Comparison of ENCODE assay signal across 1 cellular context in genomic region chr2:39124000-39124769, GRCh38.
A peak's percentile ranks its signal among the peaks of the same experiment; 100 is the strongest.
TF ChIP-seq lines count a peak whose summit lies in the region.

No MANE protein-coding gene starts in this region.

TF ChIP-seq in K562, 482 proteins besides CTCF, POLR2A, EP300 and RAD21 (continued from another document and continues in another):
- TF ChIP-seq ZNF318 (IDR thresholded peaks at IDR 0.05; ENCODE audit: borderline replicate concordance in 1 of 2, low read depth in 1 of 2): no peak
- TF ChIP-seq ZNF589 (CRISPR knock-in tag; IDR thresholded peaks at IDR 0.05; ENCODE audit: low read depth): peak; percentile 22; the same call in 1 of the 2 replicates
- TF ChIP-seq REST (CRISPR knock-in tag; IDR thresholded peaks at IDR 0.05; ENCODE audit: low read depth): peak; percentile 74
- peak; percentile 96 for TF ChIP-seq GMEB1 (CRISPR knock-in tag; IDR thresholded peaks at IDR 0.05)
- peak; percentile 98 for TF ChIP-seq EGR1 (conservative IDR thresholded peaks at IDR 0.05)
- TF ChIP-seq BCLAF1 (IDR thresholded peaks at IDR 0.05; ENCODE audit: borderline replicate concordance in 1 of 2, control insufficient read depth in 1 of 2, low read depth in 2 of 2, low read length in 1 of 2): 0 out of 4 replicates have a peak, but pooled peaks of 1 of the 2 experiments have one; percentile 47
- TF ChIP-seq SIN3A (IDR thresholded peaks at IDR 0.05; ENCODE audit: borderline replicate concordance in 2 of 2, control insufficient read depth in 1 of 2, low read depth in 2 of 2, low read length in 2 of 2): peak; percentile 70 to 75; a peak in 1 of 4 replicates
- TF ChIP-seq HDAC1 (IDR thresholded peaks at IDR 0.05): 0 out of 4 replicates have a peak, but pooled peaks of 1 of the 2 experiments have one; percentile 35
- TF ChIP-seq ZNF592 (IDR thresholded peaks at IDR 0.05): peak; percentile 84
- no peak for TF ChIP-seq ZKSCAN1 (IDR thresholded peaks at IDR 0.05; ENCODE audit: low read depth, low read length)
- TF ChIP-seq ZNF639 (CRISPR knock-in tag; conservative IDR thresholded peaks at IDR 0.05 in 1 of 2, IDR thresholded peaks at IDR 0.05 in 1 of 2): peak in 1 of 2 experiments; percentile 87; a peak in 2 of 4 replicates
- TF ChIP-seq FOXK2 (conservative IDR thresholded peaks at IDR 0.05 in 1 of 2, IDR thresholded peaks at IDR 0.05 in 1 of 2; ENCODE audit: low read depth in 2 of 2): peak in 1 of 2 experiments; percentile 56; a peak in 3 of 4 replicates
- no peak for TF ChIP-seq ZNF445 (CRISPR knock-in tag; IDR thresholded peaks at IDR 0.05; ENCODE audit: low read depth)
- no peak for TF ChIP-seq SRSF3 (IDR thresholded peaks at IDR 0.05; ENCODE audit: insufficient read depth, low read length)
- TF ChIP-seq KLF13 (tag; IDR thresholded peaks at IDR 0.05; ENCODE audit: borderline replicate concordance, low read depth): peak; percentile 42; the same call in 1 of the 2 replicates
- no peak for TF ChIP-seq PTRF (tag; IDR thresholded peaks at IDR 0.05)
- peak; percentile 90 for TF ChIP-seq HMGN3 (IDR thresholded peaks at IDR 0.05; ENCODE audit: borderline replicate concordance, extremely low read depth, insufficient read length, low read depth, low read length)
- no peak for TF ChIP-seq CHD1 (IDR thresholded peaks at IDR 0.05; ENCODE audit: low read length)
- peak; percentile 37; the same call in 1 of the 2 replicates for TF ChIP-seq MBD2 (IDR thresholded peaks at IDR 0.05; ENCODE audit: borderline replicate concordance, low read depth)
- TF ChIP-seq EP400 (IDR thresholded peaks at IDR 0.05): peak; percentile 88
- TF ChIP-seq ZNF140 (CRISPR knock-in tag; IDR thresholded peaks at IDR 0.05): no peak
- TF ChIP-seq OTX1 (CRISPR knock-in tag; IDR thresholded peaks at IDR 0.05): 0 out of 2 replicates have a peak, but pooled peaks have one; percentile 56
- no peak; the same call in 1 of the 2 replicates for TF ChIP-seq GTF2A2 (tag; IDR thresholded peaks at IDR 0.05)
- TF ChIP-seq ARID2 (IDR thresholded peaks at IDR 0.05): 0 out of 2 replicates have a peak, but pooled peaks have one; percentile 10
- TF ChIP-seq POU5F1 (IDR thresholded peaks at IDR 0.05; ENCODE audit: borderline replicate concordance, low read depth, low read length, partially characterized antibody): peak; percentile 66
- TF ChIP-seq RBBP5 (IDR thresholded peaks at IDR 0.05; ENCODE audit: borderline replicate concordance, insufficient read depth, low read length, poor library complexity, severe bottlenecking): peak; percentile 75
- TF ChIP-seq POLR2AphosphoS5 (IDR thresholded peaks at IDR 0.05; ENCODE audit: control insufficient read depth, insufficient read depth, low read depth, low read length): peak; percentile 69
- no peak for TF ChIP-seq DLX4 (CRISPR knock-in tag; IDR thresholded peaks at IDR 0.05)
- TF ChIP-seq ZNF766 (CRISPR knock-in tag; conservative IDR thresholded peaks at IDR 0.05): peak; percentile 66
- peak; percentile 87 for TF ChIP-seq HCFC1 (IDR thresholded peaks at IDR 0.05; ENCODE audit: low read depth, low read length)
- TF ChIP-seq ZKSCAN8 (CRISPR knock-in tag; IDR thresholded peaks at IDR 0.05): no peak
- TF ChIP-seq KAT2B (IDR thresholded peaks at IDR 0.05; ENCODE audit: low read depth, low read length): peak; percentile 58
- no peak for TF ChIP-seq BDP1 (IDR thresholded peaks at IDR 0.05; ENCODE audit: insufficient read depth, insufficient read length)
- TF ChIP-seq CREM (IDR thresholded peaks at IDR 0.05; ENCODE audit: low read depth): peak; percentile 99
